In the genomic region with DNA sequence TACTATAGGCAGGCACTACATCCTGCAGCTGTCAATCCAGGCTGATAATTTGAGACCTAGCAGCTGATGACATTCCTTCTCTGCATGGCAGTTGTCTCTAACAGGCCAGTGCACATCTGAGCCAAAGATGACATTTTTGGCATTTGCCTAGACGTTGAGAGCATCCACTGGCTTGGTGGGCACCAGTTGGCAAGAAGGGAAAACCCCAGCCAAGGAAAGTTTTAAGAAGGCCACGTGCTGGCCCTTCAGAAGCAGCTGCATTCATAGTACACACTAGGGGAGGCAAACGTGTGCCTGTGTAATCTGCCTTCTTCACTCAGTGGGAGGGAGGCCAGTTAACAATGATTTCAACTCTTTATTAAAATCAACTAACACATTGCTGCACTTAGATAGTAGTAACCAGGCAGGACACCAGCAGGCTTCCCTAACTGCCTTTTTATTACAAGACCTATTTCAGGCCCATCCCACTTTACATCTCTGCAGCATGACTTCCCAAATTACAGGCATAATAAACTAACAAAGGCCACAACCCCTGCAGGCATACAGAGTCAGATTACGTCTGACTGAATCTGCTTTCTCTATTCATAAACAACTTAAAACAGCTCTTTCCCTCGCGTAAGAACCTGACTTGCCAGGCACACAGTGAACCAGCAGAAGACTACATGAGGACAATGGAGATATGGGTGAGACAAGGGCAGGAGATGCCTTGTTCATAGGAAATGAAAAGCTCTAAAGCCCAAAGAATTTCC, we compare ENCODE assay signal across 10 cellular contexts.
DNase-seq lines count a peak whose midpoint lies in the region; ATAC-seq and TF ChIP-seq lines count a peak whose summit lies in the region.
"Had no signal": no experiment of that assay in that cellular context is flagged by ENCODE, and none has a peak within 500 bp of the region (broad histone marks: within the 10 kb centered on the region; RNA-seq: fewer than 3 reads in every experiment).

No MANE protein-coding gene starts in this region.

- H3K4ac ChIP-seq in neuronal stem cell (ENCODE audit: low read length) = no peak overlapping the region

- TF ChIP-seq CTCF in Caco-2 (IDR thresholded peaks at IDR 0.05; ENCODE audit: insufficient read depth in 1 of 2, low read depth in 1 of 2, low read length in 1 of 2, severe bottlenecking in 1 of 2, unreplicated experiment in 1 of 2) = no peak
- TF ChIP-seq CTCF in CD14-positive monocyte (IDR thresholded peaks at IDR 0.05) = no peak

- H2BK15ac ChIP-seq in neuronal stem cell (ENCODE audit: low read length) = no peak overlapping the region

- H3K18ac ChIP-seq in neuronal stem cell (ENCODE audit: low read length) = no peak overlapping the region

- CTCF ChIA-PET in Caco-2 (lab: Charles Lee) = no interaction called here

- no peak overlapping the region for H3K9ac ChIP-seq in neuronal stem cell (ENCODE audit: low read depth, low read length, poor library complexity)

- no peak overlapping the region for H4K91ac ChIP-seq in neuronal stem cell (ENCODE audit: low read depth, low read length, poor library complexity)

- intact Hi-C loops in Caco-2 (cut with micrococcal nuclease; ENCODE audit: unreplicated experiment) = no loop called here
- intact Hi-C loops in CD14-positive monocyte (cut with micrococcal nuclease) = no loop called here

- no peak overlapping the region for H3K23ac ChIP-seq in neuronal stem cell (ENCODE audit: low read depth, low read length, poor library complexity)

- H2BK120ac ChIP-seq in neuronal stem cell (ENCODE audit: low read depth, low read length) = no peak overlapping the region

- WGBS in neuronal stem cell (ENCODE audit: extremely low coverage in 2 of 2, insufficient read length in 2 of 2, insufficient replicate concordance in 1 of 2), 2 donors = no CpG with 5 or more reads among the region's 6 CpGs

- no peak overlapping the region for H3K4me2 ChIP-seq in neuronal stem cell (ENCODE audit: insufficient read depth, low read length, poor library complexity, severe bottlenecking)

- no peaks in the 10 kb centered on the region for H3K36me3 ChIP-seq in neuronal stem cell (replicated peaks in 1 of 2; ENCODE audit: control insufficient read depth in 2 of 2, insufficient read depth in 2 of 2, low read length in 2 of 2)
- H3K36me3 ChIP-seq in Caco-2 (ENCODE audit: control insufficient read depth, insufficient read depth, low read length) = no peaks in the 10 kb centered on the region

- DNase-seq in Daoy (ENCODE audit: low read depth) (peak; percentile 54), NCI-H345 treated with DMSO at 0.1 percent for 48 hours (lab: John Stamatoyannopoulos, UW; ENCODE audit: unreplicated experiment) (peak; percentile 57), neuronal stem cell (ENCODE audit: low spot score) (no peak), amniotic stem cell (lab: John Stamatoyannopoulos, UW) (no peak), Caco-2 (no peak), CD14-positive monocyte (ENCODE audit: low spot score) (no peak)
- DNase-seq: NCI-H187 treated with DMSO at 0.1 percent for 48 hours had no signal

- no peaks in the 10 kb centered on the region for H3K79me1 ChIP-seq in neuronal stem cell (ENCODE audit: low read depth, low read length)

- ATAC-seq in esophagus mucosa = peak; percentile 35
- ATAC-seq in GM19035 (IDR thresholded peaks at IDR 0.05; ENCODE audit: unreplicated experiment) = no peak

- H3K27me3 ChIP-seq in neuronal stem cell (ENCODE audit: control insufficient read depth in 3 of 3, insufficient read depth in 3 of 3, low read depth in 1 of 3, low read length in 3 of 3) (no peaks in the 10 kb centered on the region), Caco-2 (replicated peaks; ENCODE audit: control insufficient read depth, insufficient read depth, low read length) (no peaks in the 10 kb centered on the region)

- H3K27me3 Mint-ChIP-seq in Caco-2 (ENCODE audit: insufficient read depth, unreplicated experiment) (no peaks in the 10 kb centered on the region), CD14-positive monocyte (ENCODE audit: low read depth in 3 of 3) (no peaks in the 10 kb centered on the region)

- H3K27ac Mint-ChIP-seq in Caco-2 (ENCODE audit: unreplicated experiment) (no peak overlapping the region), CD14-positive monocyte (peak overlapping the region in 2 of 7 donors; percentile 13 to 22)
- H3K27ac Mint-ChIP-seq: activated T-helper 1 cell treated with anti-CD3 and anti-CD28 coated beads, Interleukin-12 subunit alpha, Interleukin-12 subunit beta, Interleukin-2, Interleukin-4 antibody, amounts not matched to agents 30 ng/mL and 10 ng/mL and 1 ng/mL, durations not matched to agents 14 hours and 24 hours and 36 hours had no signal

- H3K4me1 ChIP-seq in neuronal stem cell (ENCODE audit: control insufficient read depth in 2 of 2, insufficient read depth in 1 of 2, low read depth in 1 of 2, low read length in 2 of 2) = peaks cover 10 to 17% of the 10 kb centered on the region in 2 donors
- peaks cover 5% of the 10 kb centered on the region; the same call in 1 of the 2 replicates for H3K4me1 ChIP-seq in Caco-2

- no peaks in the 10 kb centered on the region for H3K36me3 Mint-ChIP-seq in Caco-2 (ENCODE audit: insufficient read depth, unreplicated experiment)
- H3K36me3 Mint-ChIP-seq in CD14-positive monocyte = peaks cover 0 to 6% of the 10 kb centered on the region in 2 donors

- H2AFZ ChIP-seq in neuronal stem cell (ENCODE audit: low read length) = peak overlapping the region; percentile 18

- H3K4me3 Mint-ChIP-seq in Caco-2 (ENCODE audit: unreplicated experiment) (no peak overlapping the region), CD14-positive monocyte (no peak overlapping the region)
- H3K4me3 Mint-ChIP-seq: activated T-helper 1 cell treated with anti-CD3 and anti-CD28 coated beads, Interleukin-12 subunit alpha, Interleukin-12 subunit beta, Interleukin-2, Interleukin-4 antibody, amounts not matched to agents 30 ng/mL and 10 ng/mL and 1 ng/mL, durations not matched to agents 14 hours and 24 hours and 36 hours had no signal

- no peak overlapping the region for H3K27ac ChIP-seq in neuronal stem cell (replicated peaks; ENCODE audit: low read length)

- H3K4me3 ChIP-seq in neuronal stem cell (ENCODE audit: low read length in 2 of 2) = peak overlapping the region in 1 of 2 donors; percentile 23
- no peak overlapping the region for H3K4me3 ChIP-seq in Caco-2 (ENCODE audit: low read depth, low read length)

- POLR2A ChIA-PET in Caco-2 (lab: Charles Lee) = no interaction called here

- H3K9me3 Mint-ChIP-seq in Caco-2 (ENCODE audit: unreplicated experiment) (no peaks in the 10 kb centered on the region), CD14-positive monocyte (peaks cover 0 to 11% (median 5%) of the 10 kb centered on the region in 7 donors)
- H3K9me3 Mint-ChIP-seq: activated T-helper 1 cell treated with anti-CD3 and anti-CD28 coated beads, Interleukin-12 subunit alpha, Interleukin-12 subunit beta, Interleukin-2, Interleukin-4 antibody, amounts not matched to agents 30 ng/mL and 10 ng/mL and 1 ng/mL, durations not matched to agents 14 hours and 24 hours and 36 hours had no signal

- no peaks in the 10 kb centered on the region for H3K9me3 ChIP-seq in neuronal stem cell (replicated peaks in 1 of 2; ENCODE audit: control insufficient read depth in 2 of 2, insufficient read depth in 1 of 2, low read depth in 1 of 2, low read length in 2 of 2)
- H3K9me3 ChIP-seq in Caco-2 = no peaks in the 10 kb centered on the region

- H3K14ac ChIP-seq in neuronal stem cell (ENCODE audit: low read length) = no peak overlapping the region

- H2AK5ac ChIP-seq in neuronal stem cell (ENCODE audit: low read depth, low read length) = no peak overlapping the region

- H3K4me1 Mint-ChIP-seq in Caco-2 (ENCODE audit: low read depth, unreplicated experiment) (no peaks in the 10 kb centered on the region), CD14-positive monocyte (peaks cover 3% of the 10 kb centered on the region)

- BruUV-seq in Caco-2 (replicated peaks; lab: Mats Ljungman, UMichigan) = no TSS peak

- no peak overlapping the region for H2BK12ac ChIP-seq in neuronal stem cell (ENCODE audit: low read length)

- H4K8ac ChIP-seq in neuronal stem cell (ENCODE audit: low read depth, low read length) = no peak overlapping the region

- no peak overlapping the region for H2BK5ac ChIP-seq in neuronal stem cell (ENCODE audit: low read length)

Comparison
In these comparisons a context has a peak if more than half of its experiments do, and no peak if none do; other contexts are left out.
1. DNase-seq: peak in Daoy (single experiment) and NCI-H345 treated with DMSO at 0.1 percent for 48 hours (single experiment); none in neuronal stem cell (single experiment), amniotic stem cell (single experiment), Caco-2 (0 of 2) and CD14-positive monocyte (single experiment).